Comparison of ENCODE assay signal across 8 cellular contexts in the genomic region with DNA sequence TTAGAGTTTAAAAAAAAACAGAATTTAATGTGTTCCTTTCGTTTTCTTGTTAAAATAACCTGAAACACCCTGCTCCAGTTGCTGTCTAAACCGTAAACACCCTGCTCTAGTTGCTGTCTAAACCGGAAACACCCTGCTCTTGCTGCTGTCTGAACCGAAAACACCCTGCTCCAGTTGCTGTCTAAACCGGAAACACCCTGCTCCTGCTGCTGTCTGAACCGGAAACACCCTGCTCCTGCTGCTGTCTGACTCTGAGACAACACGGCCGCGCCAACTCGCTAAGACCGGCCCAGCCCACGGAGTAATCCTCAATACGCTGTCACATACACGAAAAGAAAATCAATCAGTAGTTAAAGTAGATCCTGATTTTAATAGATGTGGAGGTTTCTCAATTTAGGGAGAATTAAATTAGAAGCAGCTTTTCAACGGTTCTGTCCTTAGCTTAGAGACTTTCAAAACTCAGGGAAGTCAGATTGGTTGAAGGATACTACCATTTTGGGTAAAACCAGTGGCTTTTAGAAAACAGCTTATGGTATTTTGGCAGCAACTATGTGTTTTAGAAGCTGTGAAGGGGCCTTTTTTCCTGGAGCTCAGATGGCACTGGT.
DNase-seq lines count a peak whose midpoint lies in the region; ATAC-seq, FAIRE-seq and TF ChIP-seq lines count a peak whose summit lies in the region.

No MANE protein-coding gene starts in this region.

- peak; percentile 75 for DNase-seq in activated CD4-positive, alpha-beta T cell treated with anti-CD3 and anti-CD28 coated beads, Interleukin-2, amount 50 U/mL, for 1 hour
- DNase-seq in effector memory CD4-positive, alpha-beta T cell = peak; percentile 75 to 79 (median 76)
- DNase-seq in pancreas = no peak
- peak; percentile 66 to 73 for DNase-seq in tibial artery
- no peak for DNase-seq in NCI-H345 treated with DMSO at 0.1 percent for 48 hours (lab: John Stamatoyannopoulos, UW; ENCODE audit: unreplicated experiment)
- no peak for DNase-seq in NCI-H1930 (lab: John Stamatoyannopoulos, UW)

- no peaks in the 10 kb centered on the region for H3K27me3 ChIP-seq in effector memory CD4-positive, alpha-beta T cell (replicated peaks; ENCODE audit: control insufficient read depth, insufficient read depth, low read length, poor library complexity, severe bottlenecking)
- no peaks in the 10 kb centered on the region for H3K27me3 ChIP-seq in pancreas
- no peaks in the 10 kb centered on the region for H3K27me3 ChIP-seq in tibial artery

- H3K9me3 ChIP-seq in effector memory CD4-positive, alpha-beta T cell (ENCODE audit: control insufficient read depth, low read length) = no peaks in the 10 kb centered on the region
- H3K9me3 ChIP-seq in pancreas (no peaks in the 10 kb centered on the region), tibial artery (no peaks in the 10 kb centered on the region)

- intact Hi-C loops in pancreas (cut with DNase I) (no loop called here), tibial artery (cut with DNase I; ENCODE audit: low total_unique reads) (no loop called here)

- no peak for TF ChIP-seq CTCF in pancreas (IDR thresholded peaks at IDR 0.05)
- TF ChIP-seq CTCF in tibial artery (IDR thresholded peaks at IDR 0.05) = no peak

- FAIRE-seq in pancreas (lab: Jason Lieb, UNC) = no peak

- ATAC-seq in GM19452 (IDR thresholded peaks at IDR 0.05; ENCODE audit: unreplicated experiment) = peak; percentile 90
- peak; percentile 92 for ATAC-seq in HG03460 (IDR thresholded peaks at IDR 0.05; ENCODE audit: unreplicated experiment)
- peak in 3 of 4 donors; percentile 36 to 79 (median 71) for ATAC-seq in pancreas

- H3K36me3 ChIP-seq in effector memory CD4-positive, alpha-beta T cell (ENCODE audit: control insufficient read depth, insufficient read depth, low read length) = no peaks in the 10 kb centered on the region
- H3K36me3 ChIP-seq in pancreas = peaks cover 0 to 10% (median 0%) of the 10 kb centered on the region in 3 donors
- H3K36me3 ChIP-seq in tibial artery = peaks cover 3 to 56% (median 14%) of the 10 kb centered on the region in 3 donors

- H3K4me3 ChIP-seq in effector memory CD4-positive, alpha-beta T cell (ENCODE audit: insufficient read depth, low read depth, low read length, poor library complexity, severe bottlenecking) = peak overlapping the region; percentile 13
- no peak overlapping the region for H3K4me3 ChIP-seq in pancreas
- H3K4me3 ChIP-seq in tibial artery = no peak overlapping the region

- peaks cover 12% of the 10 kb centered on the region for H3K4me1 ChIP-seq in effector memory CD4-positive, alpha-beta T cell (ENCODE audit: control insufficient read depth, insufficient read depth, low read length, poor library complexity, severe bottlenecking)
- H3K4me1 ChIP-seq in pancreas (no peaks in the 10 kb centered on the region), tibial artery (no peaks in the 10 kb centered on the region)

- H3K27ac ChIP-seq in effector memory CD4-positive, alpha-beta T cell (ENCODE audit: insufficient read depth, low read length, poor library complexity, severe bottlenecking) = peak overlapping the region; percentile 72
- H3K27ac ChIP-seq in pancreas = peak overlapping the region in 1 of 4 donors; percentile 11
- H3K27ac ChIP-seq in tibial artery = no peak overlapping the region

- 82 to 85% methylated on average over 15 of the region's 15 CpGs for WGBS in pancreas, 2 donors

Comparison
In these comparisons a context has a peak if more than half of its experiments do, and no peak if none do; other contexts are left out.
1. DNase-seq: peak in activated CD4-positive, alpha-beta T cell treated with anti-CD3 and anti-CD28 coated beads, Interleukin-2, amount 50 U/mL, for 1 hour (single experiment), effector memory CD4-positive, alpha-beta T cell (3 of 3) and tibial artery (2 of 2); none in pancreas (0 of 6), NCI-H345 treated with DMSO at 0.1 percent for 48 hours (single experiment) and NCI-H1930 (0 of 2).
2. Peak in every context shown above with its lines, with median percentiles within 50 percentile points of each other: ATAC-seq.